3 cellular contexts compared by ENCODE assay signal in genomic region chr4:176271749-176272148, GRCh38.
TF ChIP-seq lines count a peak whose summit lies in the region.

No MANE protein-coding gene starts in this region.

TF ChIP-seq in SK-N-SH, 30 proteins besides CTCF, POLR2A, EP300 and RAD21:
- no peak for TF ChIP-seq TEAD4 (IDR thresholded peaks at IDR 0.05; ENCODE audit: borderline replicate concordance, insufficient read depth)
- TF ChIP-seq TCF12 (IDR thresholded peaks at IDR 0.05), result no peak
- TF ChIP-seq FOXM1 (IDR thresholded peaks at IDR 0.05; ENCODE audit: low read depth), result no peak
- TF ChIP-seq MAX (IDR thresholded peaks at IDR 0.05; ENCODE audit: low read depth), result no peak
- TF ChIP-seq, protein P1, sequence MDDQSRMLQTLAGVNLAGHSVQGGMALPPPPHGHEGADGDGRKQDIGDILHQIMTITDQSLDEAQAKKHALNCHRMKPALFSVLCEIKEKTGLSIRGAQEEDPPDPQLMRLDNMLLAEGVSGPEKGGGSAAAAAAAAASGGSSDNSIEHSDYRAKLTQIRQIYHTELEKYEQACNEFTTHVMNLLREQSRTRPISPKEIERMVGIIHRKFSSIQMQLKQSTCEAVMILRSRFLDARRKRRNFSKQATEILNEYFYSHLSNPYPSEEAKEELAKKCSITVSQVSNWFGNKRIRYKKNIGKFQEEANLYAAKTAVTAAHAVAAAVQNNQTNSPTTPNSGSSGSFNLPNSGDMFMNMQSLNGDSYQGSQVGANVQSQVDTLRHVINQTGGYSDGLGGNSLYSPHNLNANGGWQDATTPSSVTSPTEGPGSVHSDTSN (IDR thresholded peaks at IDR 0.05), result no peak
- no peak for TF ChIP-seq NFIC (IDR thresholded peaks at IDR 0.05; ENCODE audit: borderline replicate concordance)
- TF ChIP-seq ELF1 (IDR thresholded peaks at IDR 0.05), result no peak
- no peak for TF ChIP-seq YY1 (IDR thresholded peaks at IDR 0.05; ENCODE audit: low read depth)

TF ChIP-seq in SK-N-SH treated with all-trans-retinoic acid at 6 μM for 48 hours, 23 proteins besides CTCF, POLR2A, EP300 and RAD21:
- TF ChIP-seq OSR1 (CRISPR knock-in tag; IDR thresholded peaks at IDR 0.05) (no peak), CSDC2 (CRISPR knock-in tag; IDR thresholded peaks at IDR 0.05) (no peak), TSHZ2 (CRISPR knock-in tag; IDR thresholded peaks at IDR 0.05) (no peak), ISL1 (CRISPR knock-in tag; IDR thresholded peaks at IDR 0.05) (no peak), POU6F1 (CRISPR knock-in tag; IDR thresholded peaks at IDR 0.05; ENCODE audit: borderline replicate concordance, low read depth) (no peak), ZFP3 (CRISPR knock-in tag; IDR thresholded peaks at IDR 0.05) (no peak), ESRRG (CRISPR knock-in tag; IDR thresholded peaks at IDR 0.05) (no peak), TOX (CRISPR knock-in tag; IDR thresholded peaks at IDR 0.05; ENCODE audit: borderline replicate concordance) (no peak), PPARA (CRISPR knock-in tag; IDR thresholded peaks at IDR 0.05; ENCODE audit: borderline replicate concordance) (no peak), ZC3H10 (CRISPR knock-in tag; IDR thresholded peaks at IDR 0.05) (no peak), TCF4 (CRISPR knock-in tag; IDR thresholded peaks at IDR 0.05; ENCODE audit: borderline replicate concordance) (no peak), BACH2 (CRISPR knock-in tag; IDR thresholded peaks at IDR 0.05; ENCODE audit: borderline replicate concordance) (no peak), ZNF70 (CRISPR knock-in tag; IDR thresholded peaks at IDR 0.05) (no peak), ZFP30 (CRISPR knock-in tag; IDR thresholded peaks at IDR 0.05) (no peak)
- TF ChIP-seq, protein P2, sequence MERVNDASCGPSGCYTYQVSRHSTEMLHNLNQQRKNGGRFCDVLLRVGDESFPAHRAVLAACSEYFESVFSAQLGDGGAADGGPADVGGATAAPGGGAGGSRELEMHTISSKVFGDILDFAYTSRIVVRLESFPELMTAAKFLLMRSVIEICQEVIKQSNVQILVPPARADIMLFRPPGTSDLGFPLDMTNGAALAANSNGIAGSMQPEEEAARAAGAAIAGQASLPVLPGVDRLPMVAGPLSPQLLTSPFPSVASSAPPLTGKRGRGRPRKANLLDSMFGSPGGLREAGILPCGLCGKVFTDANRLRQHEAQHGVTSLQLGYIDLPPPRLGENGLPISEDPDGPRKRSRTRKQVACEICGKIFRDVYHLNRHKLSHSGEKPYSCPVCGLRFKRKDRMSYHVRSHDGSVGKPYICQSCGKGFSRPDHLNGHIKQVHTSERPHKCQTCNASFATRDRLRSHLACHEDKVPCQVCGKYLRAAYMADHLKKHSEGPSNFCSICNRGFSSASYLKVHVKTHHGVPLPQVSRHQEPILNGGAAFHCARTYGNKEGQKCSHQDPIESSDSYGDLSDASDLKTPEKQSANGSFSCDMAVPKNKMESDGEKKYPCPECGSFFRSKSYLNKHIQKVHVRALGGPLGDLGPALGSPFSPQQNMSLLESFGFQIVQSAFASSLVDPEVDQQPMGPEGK (CRISPR knock-in tag; IDR thresholded peaks at IDR 0.05; ENCODE audit: borderline replicate concordance), result no peak

TF ChIP-seq in K562, 482 proteins besides CTCF, POLR2A, EP300 and RAD21:
- TF ChIP-seq ETS1 (conservative IDR thresholded peaks at IDR 0.05; ENCODE audit: control insufficient read depth, low read depth, low read length), result no peak
- no peak for TF ChIP-seq MYNN (IDR thresholded peaks at IDR 0.05)
- no peak for TF ChIP-seq MYNN (CRISPR knock-in tag; IDR thresholded peaks at IDR 0.05)
- no peak for TF ChIP-seq POU5F1 (IDR thresholded peaks at IDR 0.05; ENCODE audit: borderline replicate concordance, low read depth, low read length, partially characterized antibody)
- no peak for TF ChIP-seq ZBTB8A (IDR thresholded peaks at IDR 0.05; ENCODE audit: partially characterized antibody)
- peak; percentile 35 to 60; a peak in 3 of 4 replicates for TF ChIP-seq KDM1A (IDR thresholded peaks at IDR 0.05)
- TF ChIP-seq HDAC6 (IDR thresholded peaks at IDR 0.05; ENCODE audit: low read depth, low read length), result no peak
